10 cellular contexts compared by ENCODE assay signal in the genomic region with DNA sequence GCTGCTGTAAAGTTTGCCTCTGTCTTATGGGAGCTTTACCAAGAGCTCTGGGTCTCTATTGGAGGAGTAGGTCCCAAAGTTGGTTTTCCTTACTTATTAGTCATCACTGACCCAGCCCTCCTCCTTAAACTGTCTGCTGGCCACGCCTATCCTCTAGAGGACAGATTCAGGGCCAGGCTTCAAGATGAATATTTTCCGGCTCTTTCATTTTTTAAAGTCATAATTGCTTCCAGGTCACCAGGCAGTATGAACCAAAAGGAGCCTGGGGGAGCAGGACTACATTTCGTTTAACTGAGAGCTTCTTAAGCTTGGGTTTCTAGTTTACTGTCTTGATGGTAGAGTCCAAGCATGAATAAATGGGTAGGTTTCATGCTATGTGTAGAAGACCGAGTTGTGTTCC. TPM values are rescaled to one million over a fixed set of nuclear protein-coding genes. Genes with fewer than 3 reads are reported as not detected.
DNase-seq lines count a peak whose midpoint lies in the region; ATAC-seq, FAIRE-seq and TF ChIP-seq lines count a peak whose summit lies in the region.
"Had no signal": no experiment of that assay in that cellular context is flagged by ENCODE, and none has a peak within 500 bp of the region (broad histone marks: within the 10 kb centered on the region; RNA-seq: fewer than 3 reads in every experiment).

No MANE protein-coding gene starts in this region.

- TF ChIP-seq CTCF in BJ (IDR thresholded peaks at IDR 0.05; ENCODE audit: insufficient read depth, low read depth, low read length): no peak
- no peak for TF ChIP-seq CTCF in D721Med (IDR thresholded peaks at IDR 0.05; ENCODE audit: insufficient read depth, missing control alignments)

- no peak for FAIRE-seq in D721Med (lab: Jason Lieb, UNC)
- FAIRE-seq: H1 had no signal

- H3K4me3 ChIP-seq in BJ (ENCODE audit: low read depth, low read length): no peak overlapping the region

- POLR2A ChIA-PET in BJ (lab: Charles Lee): no interaction called here

- no peaks in the 10 kb centered on the region for H3K36me3 ChIP-seq in BJ (ENCODE audit: control insufficient read depth, insufficient read depth, low read length)

- no peaks in the 10 kb centered on the region for H3K27me3 ChIP-seq in BJ (ENCODE audit: control insufficient read depth, insufficient read depth, low read length)

- no peak for ATAC-seq in GM19463 (IDR thresholded peaks at IDR 0.05; ENCODE audit: unreplicated experiment)

- peak; percentile 22 for DNase-seq in BJ (ENCODE audit: low read depth)
- DNase-seq in HT1080 (ENCODE audit: low read depth): peak; percentile 40
- peak; percentile 54 for DNase-seq in dedifferentiated amniotic fluid mesenchymal stem cell (ENCODE audit: extremely low spot score)
- DNase-seq in myocyte (ENCODE audit: low read depth): peak; percentile 50
- DNase-seq in D721Med (ENCODE audit: insufficient read length, low spot score): no peak
- DNase-seq in posterior cingulate gyrus: no peak
- DNase-seq in stimulated activated CD4-positive, alpha-beta T cell treated with anti-CD3 and anti-CD28 coated beads, Interleukin-15, amount 100 ng/mL, for 24 hours: no peak
- DNase-seq: hypothalamus had no signal

- intact Hi-C loops in posterior cingulate gyrus (cut with DNase I): no loop called here

- CTCF ChIA-PET in BJ (lab: Yijun Ruan, JAX): no interaction called here

RNA-seq across cellular contexts. Expression of gene BCORL1, which starts 13.7 kb away (rescaled TPM):
- polyA plus RNA-seq in BJ (2011; rRNA removed): 0.76 and 1.5 TPM in 2 replicates
- 2.2 and 3.9 TPM in 2 replicates for polyA minus RNA-seq in BJ (2011; rRNA and poly(A)+ RNA removed)
- 1.2 and 1.6 TPM in 2 replicates for total RNA-seq in HT1080 (2014; rRNA removed; shearing (Covaris generic))
- 3.3 and 3.7 TPM in 2 replicates for polyA plus RNA-seq in HT1080 (2015; cell fraction: cytosol; rRNA removed)
- 7.2 and 8.6 TPM in 2 replicates for polyA plus RNA-seq in HT1080 (2015; cell fraction: nucleus; rRNA removed)
- total RNA-seq in myocyte: 0.94 and 1.5 TPM in 2 replicates
- 4.4 TPM for polyA plus RNA-seq in myocyte (2012)

Comparison
In these comparisons a context has a peak if more than half of its experiments do, and no peak if none do; other contexts are left out.
1. DNase-seq: peak in BJ (single experiment), HT1080 (single experiment), dedifferentiated amniotic fluid mesenchymal stem cell (single experiment) and myocyte (single experiment); none in D721Med (single experiment), posterior cingulate gyrus (0 of 10) and stimulated activated CD4-positive, alpha-beta T cell treated with anti-CD3 and anti-CD28 coated beads, Interleukin-15, amount 100 ng/mL, for 24 hours (single experiment).